Comparison of ENCODE assay signal across 35 cellular contexts in the genomic region with DNA sequence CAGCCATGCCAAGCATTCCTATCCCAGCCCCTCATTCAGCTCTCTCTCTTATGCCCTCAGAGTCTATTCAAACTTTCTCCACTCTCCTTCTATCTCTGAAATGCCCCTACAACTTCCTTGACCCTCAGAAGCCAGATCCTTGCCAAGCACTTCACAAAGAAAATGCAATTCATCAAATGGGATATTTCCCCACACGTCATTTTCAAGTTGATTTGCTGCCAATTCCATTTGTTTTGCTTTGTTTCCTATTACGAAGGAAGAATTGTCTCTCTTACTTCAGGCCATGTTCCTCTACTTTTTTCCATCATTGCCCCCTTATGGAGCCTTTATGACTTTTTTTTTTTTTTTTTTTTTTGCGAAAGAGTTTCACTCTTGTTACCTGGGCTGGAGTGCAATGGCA. TPM values are rescaled to one million over a fixed set of nuclear protein-coding genes. Genes with fewer than 3 reads are reported as not detected.
"Had no signal": no experiment of that assay in that cellular context is flagged by ENCODE, and none has a peak within 500 bp of the region (broad histone marks: within the 10 kb centered on the region; RNA-seq: fewer than 3 reads in every experiment).

No MANE protein-coding gene starts in this region.

- H3K36me3 ChIP-seq: MG63, SJCRH30 had no signal

- DNase-seq: Kasumi-1, KG1, MG63, NCI-H1048, NCI-H1092 treated with DMSO at 0.1 percent for 48 hours, NCI-H1105 treated with DMSO at 0.1 percent for 48 hours, NCI-H1417, NCI-H1436, NCI-H146, NCI-H1694, NCI-H187, NCI-H1930, NCI-H2029 treated with DMSO at 0.1 percent for 48 hours, NCI-H2081 treated with DMSO at 0.1 percent for 48 hours, NCI-H2107, NCI-H2171, NCI-H226, NCI-H446 treated with DMSO at 0.1 percent for 48 hours, NCI-H510A, NCI-H524, NCI-H526, NCI-H774, PC-9, SHP77, SIG-M5, SJCRH30 had no signal

- H3K9me3 ChIP-seq: MG63, SJCRH30 had no signal

- H3K27me3 ChIP-seq: MG63, SJCRH30 had no signal

- H3K4me3 ChIP-seq: MG63, PC-9, SJCRH30, SK-N-MC had no signal

- H3K4me1 ChIP-seq: SJCRH30 had no signal

- H3K27ac ChIP-seq: PC-9, RWPE1, SJCRH30, SK-N-MC had no signal

- ATAC-seq: Panc1, Right ventricle myocardium inferior, SK-N-SH treated with all-trans-retinoic acid at 6 μM for 48 hours had no signal

RNA-seq across cellular contexts. Expression of a gene that starts 9.2 kb away (rescaled TPM):
- total RNA-seq: M059J, OCI-LY7, PC-9, RPMI7951, SJCRH30, SK-MEL-5 had no signal

RNA-seq across cellular contexts. Expression of a gene that starts 36.2 kb away (rescaled TPM):
- total RNA-seq: M059J, OCI-LY7, RPMI7951, SK-MEL-5 had no signal

RNA-seq across cellular contexts. Expression of a gene that starts 57.2 kb away (rescaled TPM):
- total RNA-seq: M059J, OCI-LY7, PC-9, RPMI7951, SJCRH30, SK-MEL-5 had no signal
